Comparison of ENCODE assay signal across 16 cellular contexts in genomic region chr6:57252975-57253374, GRCh38. TPM values are rescaled to one million over a fixed set of nuclear protein-coding genes. Genes with fewer than 3 reads are reported as not detected.
DNase-seq lines count a peak whose midpoint lies in the region; ATAC-seq and TF ChIP-seq lines count a peak whose summit lies in the region.
"Had no signal": no experiment of that assay in that cellular context is flagged by ENCODE, and none has a peak within 500 bp of the region (broad histone marks: within the 10 kb centered on the region; RNA-seq: fewer than 3 reads in every experiment).

No MANE protein-coding gene starts in this region.

- H3K36me3 ChIP-seq in brain microvascular endothelial cell (replicated peaks) (no peaks in the 10 kb centered on the region), left lung (no peaks in the 10 kb centered on the region), smooth muscle cell (ENCODE audit: low read depth) (no peaks in the 10 kb centered on the region)
- H3K36me3 ChIP-seq: BLaER1 treated with 17β-estradiol and CSF1 and Interleukin-3, amounts not matched to agents 10 nM and 100 nM had no signal

- no peaks in the 10 kb centered on the region for H3K79me2 ChIP-seq in smooth muscle cell (ENCODE audit: low read depth)

- H3K9me3 ChIP-seq in left lung (no peaks in the 10 kb centered on the region), smooth muscle cell (replicated peaks; ENCODE audit: low read depth) (no peaks in the 10 kb centered on the region)

- H3K27ac ChIP-seq in brain microvascular endothelial cell (peak overlapping the region; percentile 35), left lung (peak overlapping the region in 1 of 2 donors; percentile 69), smooth muscle cell (ENCODE audit: low read depth) (peak overlapping the region; percentile 50)
- H3K27ac ChIP-seq: BLaER1 treated with 17β-estradiol and CSF1 and Interleukin-3, amounts not matched to agents 10 nM and 100 nM had no signal

- 26% methylated on average over 1 of the region's 1 CpG for WGBS in smooth muscle cell (ENCODE audit: low lambda C conversion rate)

- no peak overlapping the region for H3K9ac ChIP-seq in smooth muscle cell (ENCODE audit: low read depth)
- H3K9ac ChIP-seq: BLaER1 treated with 17β-estradiol and CSF1 and Interleukin-3, amounts not matched to agents 10 nM and 100 nM had no signal

- intact Hi-C loops in left lung (cut with DNase I), result no loop called here

- in situ Hi-C loops in brain microvascular endothelial cell (cut with HindIII; ENCODE audit: low pct_ligation_motif_present, low sequenced_read_pairs), result no loop called here

- H4K20me1 ChIP-seq in smooth muscle cell (ENCODE audit: low read depth), result no peaks in the 10 kb centered on the region
- H4K20me1 ChIP-seq: BLaER1 treated with 17β-estradiol and CSF1 and Interleukin-3, amounts not matched to agents 10 nM and 100 nM had no signal

- TF ChIP-seq CTCF in brain microvascular endothelial cell (IDR thresholded peaks at IDR 0.05; ENCODE audit: low read depth, low read length, missing control alignments) (no peak), left lung (IDR thresholded peaks at IDR 0.05) (no peak), smooth muscle cell (IDR thresholded peaks at IDR 0.05; ENCODE audit: borderline replicate concordance, insufficient read depth, poor library complexity, severe bottlenecking) (no peak)

- no peaks in the 10 kb centered on the region for H3K27me3 ChIP-seq in brain microvascular endothelial cell (replicated peaks)
- H3K27me3 ChIP-seq in left lung, result no peaks in the 10 kb centered on the region
- H3K27me3 ChIP-seq in smooth muscle cell (ENCODE audit: low read depth), result no peaks in the 10 kb centered on the region
- H3K27me3 ChIP-seq: BLaER1 treated with 17β-estradiol and CSF1 and Interleukin-3, amounts not matched to agents 10 nM and 100 nM had no signal

- DNase-seq in GM03348 (ENCODE audit: low spot score) (peak; percentile 62), brain microvascular endothelial cell (no peak), left lung (no peak), smooth muscle cell (lab: John Stamatoyannopoulos, UW; ENCODE audit: unreplicated experiment) (no peak), NK-92 (lab: John Stamatoyannopoulos, UW; ENCODE audit: unreplicated experiment) (no peak)
- no peak for DNase-seq in activated CD8-positive, alpha-beta memory T cell treated with anti-CD3 and anti-CD28 coated beads for 24 hours
- DNase-seq in stimulated activated naive CD4-positive, alpha-beta T cell treated with Interleukin-2 at 50 U/mL for 16 hours (lab: John Stamatoyannopoulos, UW), result no peak
- DNase-seq: activated T-cell treated with anti-CD3 and anti-CD28 coated beads for 4 hours, amygdala, NCI-H1694 treated with DMSO at 0.1 percent for 48 hours, NCI-H526 treated with DMSO at 0.1 percent for 48 hours had no signal

- H3K4me1 ChIP-seq in left lung (no peaks in the 10 kb centered on the region), smooth muscle cell (ENCODE audit: low read depth) (peaks cover 23% of the 10 kb centered on the region)
- H3K4me1 ChIP-seq: BLaER1 treated with 17β-estradiol and CSF1 and Interleukin-3, amounts not matched to agents 10 nM and 100 nM had no signal

- peak overlapping the region; percentile 26 for H2AFZ ChIP-seq in smooth muscle cell (ENCODE audit: low read depth)

- peaks cover 6% of the 10 kb centered on the region for H3F3A ChIP-seq in smooth muscle cell (ENCODE audit: low read depth)

- H3K4me3 ChIP-seq in brain microvascular endothelial cell (ENCODE audit: low read depth, low read length), result no peak overlapping the region
- H3K4me3 ChIP-seq in left lung, result no peak overlapping the region
- H3K4me3 ChIP-seq in smooth muscle cell, result no peak overlapping the region
- H3K4me3 ChIP-seq: BLaER1 treated with 17β-estradiol and CSF1 and Interleukin-3, amounts not matched to agents 10 nM and 100 nM; K562 had no signal

- peak; percentile 42 for ATAC-seq in left lung
- ATAC-seq in HG02571 (IDR thresholded peaks at IDR 0.05; ENCODE audit: unreplicated experiment), result no peak
- ATAC-seq: K562, Right ventricle myocardium inferior, WTC11 had no signal

- peak overlapping the region; percentile 34 for H3K4me2 ChIP-seq in smooth muscle cell
- H3K4me2 ChIP-seq: BLaER1 treated with 17β-estradiol and CSF1 and Interleukin-3, amounts not matched to agents 10 nM and 100 nM had no signal

RNA-seq across cellular contexts. Expression of gene RAB23, which starts 30.9 kb away (rescaled TPM):
- total RNA-seq in left lung, result 10 to 100 TPM; 14.0 to 21.7 TPM
- 95.3 and 112 TPM in 2 replicates for total RNA-seq in smooth muscle cell
- polyA plus RNA-seq in smooth muscle cell, result 46.3 and 51.4 TPM in 2 replicates
